20 cellular contexts compared by ENCODE assay signal in genomic region chr17:17603178-17603894, GRCh38. TPM values are rescaled to one million over a fixed set of nuclear protein-coding genes. Genes with fewer than 3 reads are reported as not detected.
DNase-seq lines count a peak whose midpoint lies in the region; ATAC-seq and TF ChIP-seq lines count a peak whose summit lies in the region.
"Had no signal": no experiment of that assay in that cellular context is flagged by ENCODE, and none has a peak within 500 bp of the region (broad histone marks: within the 10 kb centered on the region; RNA-seq: fewer than 3 reads in every experiment).

No MANE protein-coding gene starts in this region.

- H3K4me1 ChIP-seq in OCI-LY7 (ENCODE audit: insufficient read depth, low read length, poor library complexity, severe bottlenecking) (peaks cover 14% of the 10 kb centered on the region), neuron (ENCODE audit: insufficient read depth, low read length) (peaks cover 15% of the 10 kb centered on the region)
- H3K4me1 ChIP-seq: transverse colon had no signal

- H2AFZ ChIP-seq in OCI-LY7 (ENCODE audit: low read length) (peak overlapping the region; percentile 27; the same call in 1 of the 2 replicates), neuron (ENCODE audit: low read depth, low read length) (no peak overlapping the region)

- H3K27ac ChIP-seq in OCI-LY7 (ENCODE audit: low read depth, low read length, poor library complexity, severe bottlenecking), result no peak overlapping the region
- H3K27ac ChIP-seq: coronary artery, neutrophil, transverse colon had no signal

- H4K20me1 ChIP-seq in OCI-LY7 (ENCODE audit: insufficient read depth, low read length), result no peaks in the 10 kb centered on the region

- peak overlapping the region; percentile 11; the same call in 1 of the 2 replicates for H3K4me2 ChIP-seq in OCI-LY7 (ENCODE audit: low read length)

- no TSS peak for BruUV-seq in OCI-LY7 (replicated peaks; lab: Mats Ljungman, UMichigan)

- no peak for ATAC-seq in HG03457 (IDR thresholded peaks at IDR 0.05; ENCODE audit: unreplicated experiment)
- ATAC-seq in GM19328 (IDR thresholded peaks at IDR 0.05; ENCODE audit: unreplicated experiment), result no peak
- ATAC-seq: activated CD8-positive, alpha-beta memory T cell treated with anti-CD3 and anti-CD28 coated beads, Interleukin-2, amount 10 ng/mL, durations not matched to agents 7 days and 5 days; left cardiac atrium had no signal

- H3K9me3 ChIP-seq in OCI-LY7 (ENCODE audit: low read length) (no peaks in the 10 kb centered on the region), neuron (ENCODE audit: low read length) (no peaks in the 10 kb centered on the region)
- H3K9me3 ChIP-seq: neutrophil, transverse colon had no signal

- POLR2A ChIA-PET in OCI-LY7 (lab: Charles Lee), result interaction anchor here (0.6 kb wide), 1 partner anchor 495 kb away, joined by 3 read pairs; no protein-coding TSS in a partner anchor

- no peak for TF ChIP-seq CTCF in OCI-LY7 (conservative IDR thresholded peaks at IDR 0.05; ENCODE audit: low read length)

- H3K27me3 ChIP-seq in neuron (ENCODE audit: insufficient read depth, low read length), result no peaks in the 10 kb centered on the region
- H3K27me3 ChIP-seq: neutrophil, transverse colon had no signal

- H3K36me3 ChIP-seq in OCI-LY7 (ENCODE audit: insufficient read depth, low read length) (no peaks in the 10 kb centered on the region), neuron (ENCODE audit: insufficient read depth, low read length) (no peaks in the 10 kb centered on the region)
- H3K36me3 ChIP-seq: neutrophil, transverse colon had no signal

- H3K9me2 ChIP-seq in OCI-LY7 (ENCODE audit: insufficient read depth, low read length), result no peaks in the 10 kb centered on the region

- intact Hi-C loops in OCI-LY7 (cut with micrococcal nuclease; ENCODE audit: unreplicated experiment), result no loop called here

- CTCF ChIA-PET in OCI-LY7 (lab: Charles Lee; ENCODE audit: unreplicated experiment), result no interaction called here

- H3K79me2 ChIP-seq in OCI-LY7 (ENCODE audit: insufficient read depth, low read depth, low read length), result no peaks in the 10 kb centered on the region

- DNase-seq in NCI-H2171 treated with DMSO at 0.1 percent for 48 hours (lab: John Stamatoyannopoulos, UW), result peak; percentile 21
- DNase-seq in NCI-H2171 (lab: John Stamatoyannopoulos, UW), result no peak
- DNase-seq in NCI-H187 (lab: John Stamatoyannopoulos, UW), result peak; percentile 31 to 59
- peak; percentile 51 for DNase-seq in OCI-LY7 (ENCODE audit: low spot score)
- DNase-seq in activated CD8-positive, alpha-beta memory T cell treated with anti-CD3 and anti-CD28 coated beads, Interleukin-2, amount 50 U/mL, for 4 hours, result no peak
- DNase-seq: 8988T; activated CD8-positive, alpha-beta memory T cell treated with anti-CD3 and anti-CD28 coated beads, Interleukin-2, amount 10 ng/mL, durations not matched to agents 7 days and 5 days; activated effector memory CD4-positive, alpha-beta T cell treated with Interleukin-2 at 50 U/mL for 16 hours; foreskin melanocyte; H7; left cardiac atrium; NCI-H1930; stimulated activated naive CD4-positive, alpha-beta T cell; T-helper 9 cell; transverse colon had no signal

- H3K4me3 ChIP-seq in OCI-LY7 (ENCODE audit: low read depth, low read length, poor library complexity, severe bottlenecking) (no peak overlapping the region), neuron (ENCODE audit: low read length) (peak overlapping the region; percentile 19)
- H3K4me3 ChIP-seq: coronary artery, transverse colon had no signal

RNA-seq across cellular contexts. Expression of gene PEMT, which starts 11.8 kb away (rescaled TPM):
- 40.2 and 53.5 TPM in 2 replicates for total RNA-seq in OCI-LY7 (2014; rRNA removed; shearing (Covaris generic))
- total RNA-seq in OCI-LY7 (2022), result 27.3 and 32.8 TPM in 2 replicates

Comparison
In these comparisons a context has a peak if more than half of its experiments do, and no peak if none do; other contexts are left out.
1. DNase-seq: peak in NCI-H2171 treated with DMSO at 0.1 percent for 48 hours (single experiment), NCI-H187 (2 of 2) and OCI-LY7 (single experiment); none in NCI-H2171 (single experiment) and activated CD8-positive, alpha-beta memory T cell treated with anti-CD3 and anti-CD28 coated beads, Interleukin-2, amount 50 U/mL, for 4 hours (single experiment).